Comparison of ENCODE assay signal across 10 cellular contexts in genomic region chr1:90716552-90717355, GRCh38. TPM values are rescaled to one million over a fixed set of nuclear protein-coding genes. Genes with fewer than 3 reads are reported as not detected.
DNase-seq lines count a peak whose midpoint lies in the region; ATAC-seq and TF ChIP-seq lines count a peak whose summit lies in the region.
"Had no signal": no experiment of that assay in that cellular context is flagged by ENCODE, and none has a peak within 500 bp of the region (broad histone marks: within the 10 kb centered on the region; RNA-seq: fewer than 3 reads in every experiment).

Gene BARHL2 (minus strand): TSS chr1:90717302. CDS start chr1:90717195, 107 bp downstream.

- peaks cover 4% of the 10 kb centered on the region for H3K9me3 ChIP-seq in T-helper 17 cell (ENCODE audit: control insufficient read depth, low read length, poor library complexity, severe bottlenecking)
- no peaks in the 10 kb centered on the region for H3K9me3 ChIP-seq in skeletal muscle satellite cell (replicated peaks; ENCODE audit: low read length)

- TF ChIP-seq CTCF in fibroblast of villous mesenchyme (IDR thresholded peaks at IDR 0.05; ENCODE audit: insufficient read depth, low read depth, low read length) = no peak

- ATAC-seq in T-helper 17 cell = no peak
- ATAC-seq in GM21528 (IDR thresholded peaks at IDR 0.05; ENCODE audit: low FRiP score, unreplicated experiment) = no peak

- H3K27ac Mint-ChIP-seq in T-helper 17 cell = peak within 1 kb of the TSS; percentile 91

- no peaks in the 10 kb centered on the region for H3K36me3 ChIP-seq in skeletal muscle satellite cell (ENCODE audit: insufficient read depth, low read length)

- DNase-seq in NCI-H1417 (lab: John Stamatoyannopoulos, UW) = peak in 2 of 3 experiments; percentile 57 to 58
- DNase-seq in NCI-H1417 treated with DMSO at 0.1 percent for 48 hours (lab: John Stamatoyannopoulos, UW) = no peak
- no peak for DNase-seq in T-helper 17 cell
- DNase-seq in fibroblast of villous mesenchyme (ENCODE audit: low read depth) = no peak
- no peak for DNase-seq in occipital lobe (lab: John Stamatoyannopoulos, UW)
- no peak for DNase-seq in SKM-1 (lab: John Stamatoyannopoulos, UW; ENCODE audit: unreplicated experiment)
- DNase-seq: MV-4-11 had no signal

- H3K4me2 ChIP-seq in skeletal muscle satellite cell (ENCODE audit: low read length) = peak within 1 kb of the TSS; percentile 75

- H3K27me3 Mint-ChIP-seq in T-helper 17 cell = peaks cover 80% of the 10 kb centered on the region

- peak within 1 kb of the TSS; percentile 49 for H3K4me3 ChIP-seq in fibroblast of villous mesenchyme (ENCODE audit: low read depth, low read length)
- peak within 1 kb of the TSS; percentile 55 for H3K4me3 ChIP-seq in skeletal muscle satellite cell (ENCODE audit: low read length)

- peaks cover 7% of the 10 kb centered on the region for H3K4me1 ChIP-seq in skeletal muscle satellite cell (ENCODE audit: control insufficient read depth, insufficient read depth, low read length)

- H3K9ac ChIP-seq in skeletal muscle satellite cell (ENCODE audit: low read depth, low read length) = no peak within 1 kb of the TSS

- H3K27me3 ChIP-seq in skeletal muscle satellite cell (ENCODE audit: control insufficient read depth, insufficient read depth, low read length) = peaks cover 93% of the 10 kb centered on the region

- H3K4me3 Mint-ChIP-seq in T-helper 17 cell = peak within 1 kb of the TSS; percentile 81

- peaks cover 14% of the 10 kb centered on the region for H3K36me3 Mint-ChIP-seq in T-helper 17 cell (ENCODE audit: low read depth)

- peaks cover 16% of the 10 kb centered on the region for H3K4me1 Mint-ChIP-seq in T-helper 17 cell

RNA-seq across cellular contexts. Expression of gene BARHL2, which starts in this region (rescaled TPM):
- total RNA-seq in T-helper 17 cell (not detected), fibroblast of villous mesenchyme (not detected in 2 replicates), occipital lobe (not detected)
- not detected in 2 replicates for total RNA-seq in skeletal muscle satellite cell (2012; rRNA removed)
- total RNA-seq: lung microvascular endothelial cell had no signal

Comparison
In these comparisons a context has a peak if more than half of its experiments do, and no peak if none do; other contexts are left out.
1. DNase-seq: peak in NCI-H1417 (2 of 3); none in NCI-H1417 treated with DMSO at 0.1 percent for 48 hours (single experiment), T-helper 17 cell (0 of 3), fibroblast of villous mesenchyme (single experiment), occipital lobe (single experiment) and SKM-1 (single experiment).